In the genomic region with DNA sequence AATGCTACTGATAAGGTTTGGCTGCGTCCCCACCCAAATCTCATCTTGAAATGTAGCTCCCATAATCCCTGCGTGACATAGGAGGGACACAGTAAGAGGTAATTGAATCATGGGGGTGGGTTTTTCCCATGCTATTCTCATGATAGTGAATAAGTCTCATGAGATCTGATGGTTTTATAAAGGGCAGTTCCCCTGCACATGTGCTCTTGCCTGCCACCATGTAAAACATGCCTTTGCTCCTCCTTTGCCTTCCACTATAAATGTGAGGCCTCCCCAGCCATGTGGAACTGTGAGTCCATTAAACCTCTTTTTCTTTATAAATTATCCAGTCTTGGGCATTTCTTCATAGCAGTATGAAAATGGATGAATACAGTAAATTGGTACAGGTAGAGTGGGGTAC, we compare ENCODE assay signal across 6 cellular contexts. TPM values are rescaled to one million over a fixed set of nuclear protein-coding genes. Genes with fewer than 3 reads are reported as not detected.
"Had no signal": no experiment of that assay in that cellular context is flagged by ENCODE, and none has a peak within 500 bp of the region (broad histone marks: within the 10 kb centered on the region; RNA-seq: fewer than 3 reads in every experiment).

No MANE protein-coding gene starts in this region.

RNA-seq across cellular contexts. Expression of a gene that starts 20.2 kb away (rescaled TPM):
- total RNA-seq: lung microvascular endothelial cell, myocyte had no signal
- polyA plus RNA-seq: immature natural killer cell; keratinocyte; mammary epithelial cell; naive thymus-derived CD4-positive, alpha-beta T cell had no signal
